Comparison of ENCODE assay signal across 11 cellular contexts in the genomic region with DNA sequence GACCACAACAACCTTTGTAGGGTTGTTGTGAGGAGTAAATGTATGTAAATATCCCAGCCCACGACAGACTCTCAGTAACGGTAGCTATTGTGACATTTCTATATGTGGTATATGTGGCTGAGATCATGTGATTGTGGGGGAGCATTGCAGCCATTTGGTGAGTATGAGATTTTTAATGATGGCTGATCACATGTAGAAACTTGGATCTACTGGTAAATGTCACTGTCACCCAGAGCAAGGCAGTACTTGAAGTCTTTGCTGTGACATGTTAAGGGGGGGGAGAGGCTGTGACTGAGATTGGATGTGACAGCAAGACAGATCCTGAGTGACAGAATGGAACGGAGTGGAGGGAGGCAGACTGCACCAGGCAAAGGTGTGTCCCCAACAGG. TPM values are rescaled to one million over a fixed set of nuclear protein-coding genes. Genes with fewer than 3 reads are reported as not detected.
DNase-seq lines count a peak whose midpoint lies in the region; ATAC-seq and TF ChIP-seq lines count a peak whose summit lies in the region.
"Had no signal": no experiment of that assay in that cellular context is flagged by ENCODE, and none has a peak within 500 bp of the region (broad histone marks: within the 10 kb centered on the region; RNA-seq: fewer than 3 reads in every experiment).

No MANE protein-coding gene starts in this region.

- peak; percentile 84 for ATAC-seq in Right ventricle myocardium superior (ENCODE audit: poor library complexity)
- peak; percentile 90 for ATAC-seq in activated naive CD8-positive, alpha-beta T cell treated with anti-CD3 and anti-CD28 coated beads, Interleukin-2, amount 50 U/mL, for 24 hours
- ATAC-seq in upper lobe of right lung: peak; percentile 21

- no peaks in the 10 kb centered on the region for H3K36me3 ChIP-seq in upper lobe of right lung

- TF ChIP-seq CTCF in upper lobe of right lung (IDR thresholded peaks at IDR 0.05): no peak

- H3K9me3 Mint-ChIP-seq in activated naive CD8-positive, alpha-beta T cell treated with anti-CD3 and anti-CD28 coated beads, Interleukin-2, amount 50 U/mL, for 24 hours: no peaks in the 10 kb centered on the region

- H3K4me3 Mint-ChIP-seq in activated naive CD8-positive, alpha-beta T cell treated with anti-CD3 and anti-CD28 coated beads, Interleukin-2, amount 50 U/mL, for 24 hours: peak overlapping the region; percentile 56

- DNase-seq in Right ventricle myocardium superior (no peak), cardiac septum (ENCODE audit: low spot score) (no peak), NAMALWA (ENCODE audit: low spot score) (peak; percentile 86), upper lobe of right lung (peak; percentile 8), NCI-H69 (lab: John Stamatoyannopoulos, UW) (no peak)
- DNase-seq in activated naive CD8-positive, alpha-beta T cell treated with anti-CD3 and anti-CD28 coated beads, Interleukin-2, amount 50 U/mL, for 24 hours: peak; percentile 25
- DNase-seq in stimulated activated CD4-positive, alpha-beta T cell treated with anti-CD3 and anti-CD28 coated beads, Interleukin-2, amount 100 ng/mL, for 24 hours: no peak
- no peak for DNase-seq in stimulated activated CD4-positive, alpha-beta T cell treated with anti-CD3 and anti-CD28 coated beads, Interleukin-15, amount 100 ng/mL, for 24 hours
- DNase-seq: effector CD8-positive, alpha-beta T cell; KG1; RPMI8226 had no signal

- H3K4me1 ChIP-seq in upper lobe of right lung: no peaks in the 10 kb centered on the region

- peak overlapping the region; percentile 59 for H3K27ac Mint-ChIP-seq in activated naive CD8-positive, alpha-beta T cell treated with anti-CD3 and anti-CD28 coated beads, Interleukin-2, amount 50 U/mL, for 24 hours

- H3K9me3 ChIP-seq in upper lobe of right lung: no peaks in the 10 kb centered on the region

- no peak overlapping the region for H3K4me3 ChIP-seq in upper lobe of right lung

- H3K4me1 Mint-ChIP-seq in activated naive CD8-positive, alpha-beta T cell treated with anti-CD3 and anti-CD28 coated beads, Interleukin-2, amount 50 U/mL, for 24 hours: peaks cover 36% of the 10 kb centered on the region

- peaks cover 10% of the 10 kb centered on the region for H3K36me3 Mint-ChIP-seq in activated naive CD8-positive, alpha-beta T cell treated with anti-CD3 and anti-CD28 coated beads, Interleukin-2, amount 50 U/mL, for 24 hours (ENCODE audit: low read depth)

- no peaks in the 10 kb centered on the region for H3K27me3 Mint-ChIP-seq in activated naive CD8-positive, alpha-beta T cell treated with anti-CD3 and anti-CD28 coated beads, Interleukin-2, amount 50 U/mL, for 24 hours

- H3K27me3 ChIP-seq in upper lobe of right lung: no peaks in the 10 kb centered on the region

- H3K27ac ChIP-seq in upper lobe of right lung: no peak overlapping the region

- intact Hi-C loops in Right ventricle myocardium superior (cut with DNase I): no loop called here
- intact Hi-C loops in cardiac septum (cut with DNase I): no loop called here
- intact Hi-C loops in upper lobe of right lung (cut with DNase I): no loop called here

RNA-seq across cellular contexts. Expression of gene MEF2D, which starts 23.9 kb away (rescaled TPM):
- 96.6 TPM for total RNA-seq in Right ventricle myocardium superior
- total RNA-seq in cardiac septum: 93.1 TPM
- 60.8 TPM for total RNA-seq in upper lobe of right lung

RNA-seq across cellular contexts. Expression of gene IQGAP3, which starts 47.9 kb away (rescaled TPM):
- total RNA-seq in Right ventricle myocardium superior (0.56 TPM), cardiac septum (0.16 TPM), upper lobe of right lung (1.3 TPM)

RNA-seq across cellular contexts. Expression of gene TTC24, which starts 55.0 kb away (rescaled TPM):
- total RNA-seq in Right ventricle myocardium superior (not detected), cardiac septum (not detected), upper lobe of right lung (not detected)

Comparison
In these comparisons a context has a peak if more than half of its experiments do, and no peak if none do; other contexts are left out.
1. ATAC-seq: peak in every context shown above with its lines; median percentile 90 in activated naive CD8-positive, alpha-beta T cell treated with anti-CD3 and anti-CD28 coated beads, Interleukin-2, amount 50 U/mL, for 24 hours; 84 in Right ventricle myocardium superior; 21 in upper lobe of right lung.
2. DNase-seq: peak in NAMALWA (single experiment), activated naive CD8-positive, alpha-beta T cell treated with anti-CD3 and anti-CD28 coated beads, Interleukin-2, amount 50 U/mL, for 24 hours (single experiment) and upper lobe of right lung (single experiment); none in Right ventricle myocardium superior (single experiment), cardiac septum (single experiment), stimulated activated CD4-positive, alpha-beta T cell treated with anti-CD3 and anti-CD28 coated beads, Interleukin-2, amount 100 ng/mL, for 24 hours (0 of 2), stimulated activated CD4-positive, alpha-beta T cell treated with anti-CD3 and anti-CD28 coated beads, Interleukin-15, amount 100 ng/mL, for 24 hours (single experiment) and NCI-H69 (single experiment).